In the genomic region with DNA sequence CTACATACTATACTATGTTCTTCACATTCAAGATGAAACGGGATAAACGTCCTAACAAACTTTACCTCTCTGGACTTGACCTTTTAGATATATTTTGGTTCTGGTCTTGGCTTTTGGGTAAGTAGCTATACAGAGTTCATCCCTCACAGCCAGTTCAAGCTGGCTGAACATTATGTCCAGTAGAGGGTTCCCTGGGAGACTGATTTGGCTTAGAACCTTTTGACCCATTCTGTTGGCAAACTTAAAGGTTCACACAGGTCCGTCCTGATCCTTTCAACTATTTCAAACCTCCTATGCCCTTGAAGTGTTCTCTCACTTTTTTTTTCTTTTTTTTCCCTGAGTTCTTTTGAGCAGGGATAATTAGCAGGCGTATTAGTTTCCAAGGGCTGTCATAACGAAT, we compare ENCODE assay signal across 15 cellular contexts.
A peak's percentile ranks its signal among the peaks of the same experiment; 100 is the strongest.
DNase-seq lines count a peak whose midpoint lies in the region; ATAC-seq and TF ChIP-seq lines count a peak whose summit lies in the region.
"Had no signal": no experiment of that assay in that cellular context is flagged by ENCODE, and none has a peak within 500 bp of the region (broad histone marks: within the 10 kb centered on the region; RNA-seq: fewer than 3 reads in every experiment).

No MANE protein-coding gene starts in this region.

- no peaks in the 10 kb centered on the region for H3K79me2 ChIP-seq in Loucy (ENCODE audit: insufficient read depth, low read length)

- DNase-seq in left cardiac atrium: no peak
- DNase-seq in heart left ventricle: no peak
- peak in 1 of 3 donors; percentile 68 for DNase-seq in right lobe of liver
- DNase-seq in aorta: no peak
- DNase-seq: ACHN; Calu3; CD4-positive, alpha-beta T cell; DMS 273 treated with DMSO at 0.1 percent for 48 hours; DMS79; IMR-90 had no signal

- H3K36me3 ChIP-seq in heart left ventricle: no peaks in the 10 kb centered on the region
- H3K36me3 ChIP-seq in Loucy (ENCODE audit: insufficient read depth, low read length): no peaks in the 10 kb centered on the region
- no peaks in the 10 kb centered on the region for H3K36me3 ChIP-seq in right lobe of liver
- H3K36me3 ChIP-seq in aorta (ENCODE audit: control insufficient read depth in 1 of 2, insufficient read depth in 2 of 2, low read length in 1 of 2): no peaks in the 10 kb centered on the region
- H3K36me3 ChIP-seq: BLaER1 treated with 17β-estradiol and CSF1 and Interleukin-3, amounts not matched to agents 10 nM and 100 nM; HAP-1 had no signal

- TF ChIP-seq CTCF in heart left ventricle (IDR thresholded peaks at IDR 0.05) (no peak), Loucy (conservative IDR thresholded peaks at IDR 0.05; ENCODE audit: low read length) (no peak), right lobe of liver (IDR thresholded peaks at IDR 0.05) (peak in 1 of 4 donors; percentile 9)

- H2AFZ ChIP-seq in Loucy (ENCODE audit: low read length): 0 out of 2 replicates have a peak overlapping the region, but pooled peaks have one; percentile 13

- 77 to 92% (median 83%) methylated on average over 5 of the region's 5 CpGs for WGBS in heart left ventricle, 4 donors
- WGBS in right lobe of liver (ENCODE audit: insufficient coverage, low coverage, low lambda C conversion rate, missing lambda C conversion rate): 58% methylated on average over 5 of the region's 5 CpGs
- 75 to 78% methylated on average over 5 of the region's 5 CpGs for WGBS in aorta, 2 donors

- no peak overlapping the region for H3K4me2 ChIP-seq in Loucy (ENCODE audit: low read depth, low read length, poor library complexity, severe bottlenecking)
- H3K4me2 ChIP-seq: BLaER1 treated with 17β-estradiol and CSF1 and Interleukin-3, amounts not matched to agents 10 nM and 100 nM had no signal

- no peaks in the 10 kb centered on the region for H4K20me1 ChIP-seq in Loucy (ENCODE audit: insufficient read depth, low read length, poor library complexity, severe bottlenecking)
- H4K20me1 ChIP-seq: BLaER1 treated with 17β-estradiol and CSF1 and Interleukin-3, amounts not matched to agents 10 nM and 100 nM had no signal

- H3K4me1 ChIP-seq in heart left ventricle: peaks cover 0 to 7% (median 0%) of the 10 kb centered on the region in 12 donors
- peaks cover 4% of the 10 kb centered on the region for H3K4me1 ChIP-seq in Loucy (ENCODE audit: insufficient read depth, low read length, poor library complexity, severe bottlenecking)
- H3K4me1 ChIP-seq in right lobe of liver: peaks cover 0 to 48% (median 0%) of the 10 kb centered on the region in 4 donors
- no peaks in the 10 kb centered on the region for H3K4me1 ChIP-seq in aorta (ENCODE audit: control insufficient read depth in 1 of 2, insufficient read depth in 2 of 2, low read length in 2 of 2)
- H3K4me1 ChIP-seq: HAP-1 had no signal

- intact Hi-C loops in left cardiac atrium (cut with DNase I) (no loop called here), heart left ventricle (cut with DNase I) (loop anchor here in 1 of 10 donors (10.0 kb wide), 1 partner anchor 57 kb away; no protein-coding TSS in a partner anchor), right lobe of liver (cut with DNase I) (no loop called here), aorta (cut with DNase I) (no loop called here)

- H3F3A ChIP-seq in Loucy (ENCODE audit: low read depth): no peaks in the 10 kb centered on the region

- no peak overlapping the region for H3K9ac ChIP-seq in Loucy (ENCODE audit: low read depth, low read length, poor library complexity, severe bottlenecking)
- H3K9ac ChIP-seq: BLaER1 treated with 17β-estradiol and CSF1 and Interleukin-3, amounts not matched to agents 10 nM and 100 nM had no signal

- ATAC-seq in left cardiac atrium (peak; percentile 27 to 61), heart left ventricle (no peak), right lobe of liver (peak; percentile 71 to 99 (median 98)), aorta (ENCODE audit: low FRiP score) (peak; percentile 22), GM21423 (IDR thresholded peaks at IDR 0.05; ENCODE audit: unreplicated experiment) (no peak), HG02973 (IDR thresholded peaks at IDR 0.05; ENCODE audit: unreplicated experiment) (no peak)

- H3K27me3 ChIP-seq in heart left ventricle (no peaks in the 10 kb centered on the region), Loucy (ENCODE audit: insufficient read depth, low read length, poor library complexity, severe bottlenecking) (no peaks in the 10 kb centered on the region), right lobe of liver (no peaks in the 10 kb centered on the region), aorta (ENCODE audit: control insufficient read depth in 1 of 2, insufficient read depth in 2 of 2, low read length in 1 of 2) (no peaks in the 10 kb centered on the region)
- H3K27me3 ChIP-seq: BLaER1 treated with 17β-estradiol and CSF1 and Interleukin-3, amounts not matched to agents 10 nM and 100 nM had no signal

- no peaks in the 10 kb centered on the region for H3K9me2 ChIP-seq in Loucy (replicated peaks; ENCODE audit: low read depth, low read length)

- no peak for TF ChIP-seq POLR2A in heart left ventricle (IDR thresholded peaks at IDR 0.05)
- TF ChIP-seq POLR2A in right lobe of liver (IDR thresholded peaks at IDR 0.05): no peak

- H3K9me3 ChIP-seq in heart left ventricle: no peaks in the 10 kb centered on the region
- H3K9me3 ChIP-seq in Loucy (ENCODE audit: insufficient read depth, low read depth, low read length): no peaks in the 10 kb centered on the region; the same call in 1 of the 2 replicates
- H3K9me3 ChIP-seq in right lobe of liver: no peaks in the 10 kb centered on the region
- no peaks in the 10 kb centered on the region for H3K9me3 ChIP-seq in aorta (ENCODE audit: control insufficient read depth, low read length)
- H3K9me3 ChIP-seq: HAP-1 had no signal

- H3K4me3 ChIP-seq in heart left ventricle: no peak overlapping the region
- H3K4me3 ChIP-seq in Loucy (ENCODE audit: low read length, poor library complexity, severe bottlenecking): no peak overlapping the region
- no peak overlapping the region for H3K4me3 ChIP-seq in right lobe of liver
- H3K4me3 ChIP-seq in aorta (ENCODE audit: low read length in 2 of 2): no peak overlapping the region
- H3K4me3 ChIP-seq: BLaER1 treated with 17β-estradiol and CSF1 and Interleukin-3, amounts not matched to agents 10 nM and 100 nM; HAP-1 had no signal

- H3K27ac ChIP-seq in heart left ventricle (no peak overlapping the region), right lobe of liver (peak overlapping the region in 1 of 3 donors; percentile 64), aorta (ENCODE audit: low read depth in 1 of 2, low read length in 2 of 2) (no peak overlapping the region)
- H3K27ac ChIP-seq: BLaER1 treated with 17β-estradiol and CSF1 and Interleukin-3, amounts not matched to agents 10 nM and 100 nM had no signal

Comparison
In these comparisons a context has a peak if more than half of its experiments do, and no peak if none do; other contexts are left out.
1. ATAC-seq: peak in left cardiac atrium (2 of 2), right lobe of liver (4 of 4) and aorta (single experiment); none in heart left ventricle (0 of 4), GM21423 (single experiment) and HG02973 (single experiment).